1 cellular context compared by ENCODE assay signal in genomic region chr17:7011942-7012254, GRCh38.
A peak's percentile ranks its signal among the peaks of the same experiment; 100 is the strongest.
TF ChIP-seq lines count a peak whose summit lies in the region.

No MANE protein-coding gene starts in this region.

TF ChIP-seq in GM12878, 131 proteins besides CTCF, POLR2A, EP300 and RAD21:
- 0 out of 2 replicates have a peak, but pooled peaks have one; percentile 7 for TF ChIP-seq FOXM1 (IDR thresholded peaks at IDR 0.05; ENCODE audit: low read depth, low read length)
- no peak for TF ChIP-seq ZSCAN29 (IDR thresholded peaks at IDR 0.05)
- no peak for TF ChIP-seq ATF3 (IDR thresholded peaks at IDR 0.05; ENCODE audit: borderline replicate concordance, extremely low read depth, low read depth, low read length)
- TF ChIP-seq NRF1 (conservative IDR thresholded peaks at IDR 0.05; ENCODE audit: low read depth, low read length), result no peak
- TF ChIP-seq TCF3 (IDR thresholded peaks at IDR 0.05; ENCODE audit: borderline replicate concordance, insufficient read depth, low read depth, low read length), result no peak
- no peak for TF ChIP-seq FOXK2 (IDR thresholded peaks at IDR 0.05)
- TF ChIP-seq MXI1 (IDR thresholded peaks at IDR 0.05; ENCODE audit: low read depth, low read length), result no peak
- no peak for TF ChIP-seq ZBTB11 (CRISPR knock-in tag; IDR thresholded peaks at IDR 0.05)
